Comparison of ENCODE assay signal across 7 cellular contexts in the genomic region with DNA sequence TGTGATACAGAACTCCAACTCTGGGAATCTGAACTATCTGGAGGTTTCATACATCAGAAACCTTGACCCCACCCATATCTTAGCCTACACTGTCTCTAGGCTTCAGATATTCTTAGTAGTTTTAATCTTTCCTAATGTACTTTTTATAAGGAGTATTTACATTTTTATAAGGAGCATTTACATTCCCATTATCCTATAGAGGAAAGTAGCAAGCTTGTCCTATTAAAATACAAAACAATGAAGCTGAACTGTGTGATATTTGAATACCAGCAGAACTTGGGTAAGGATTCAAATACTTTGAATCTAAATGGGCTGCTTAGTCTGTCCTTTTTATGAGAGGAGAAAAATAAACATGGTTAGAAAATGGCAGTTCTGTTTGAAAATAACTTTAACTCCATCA.
"Had no signal": no experiment of that assay in that cellular context is flagged by ENCODE, and none has a peak within 500 bp of the region (broad histone marks: within the 10 kb centered on the region; RNA-seq: fewer than 3 reads in every experiment).

No MANE protein-coding gene starts in this region.

- H3K9ac ChIP-seq: GM23248 had no signal

- H2AFZ ChIP-seq: GM23248 had no signal

- FAIRE-seq: HTR-8/SVneo, K562 had no signal

- H3K4me3 ChIP-seq: GM23248, K562 had no signal

- DNase-seq: GM23248, GOT3, H7, HCEC 1CT, IMR-90 had no signal

- H3K27ac ChIP-seq: GM23248 had no signal
